ENCODE assay signal across 8 cellular contexts in genomic region chr17:1627219-1627986, GRCh38. TPM values are rescaled to one million over a fixed set of nuclear protein-coding genes. Genes with fewer than 3 reads are reported as not detected.
DNase-seq lines count a peak whose midpoint lies in the region; ATAC-seq and TF ChIP-seq lines count a peak whose summit lies in the region.

No MANE protein-coding gene starts in this region.

- H2BK120ac ChIP-seq in H9 (ENCODE audit: low read depth, low read length, poor library complexity, severe bottlenecking) = no peak overlapping the region

- no peaks in the 10 kb centered on the region for H4K20me1 ChIP-seq in H9 (ENCODE audit: control insufficient read depth, insufficient read depth, insufficient read length)

- peak overlapping the region in 1 of 3 experiments; percentile 89; a peak in 1 of 7 replicates for H3K27ac Mint-ChIP-seq in H9
- no peak overlapping the region for H3K27ac Mint-ChIP-seq in WTC11

- H3K4me3 ChIP-seq in heart right ventricle = peak overlapping the region; percentile 73 to 93 (median 80)

- no peak overlapping the region for H2AK5ac ChIP-seq in H9 (ENCODE audit: insufficient read length, low read length)

- TF ChIP-seq CTCF in H9 (conservative IDR thresholded peaks at IDR 0.05) = no peak
- no peak for TF ChIP-seq CTCF in WTC11 (IDR thresholded peaks at IDR 0.05)
- TF ChIP-seq CTCF in heart right ventricle (IDR thresholded peaks at IDR 0.05) = no peak

- H3K27me3 ChIP-seq in H9 (ENCODE audit: insufficient read depth, low read length) (no peaks in the 10 kb centered on the region), heart right ventricle (no peaks in the 10 kb centered on the region)

- H3K4me1 ChIP-seq in H9 (ENCODE audit: insufficient read depth, low read length) (no peaks in the 10 kb centered on the region; the same call in 1 of the 2 replicates), heart right ventricle (peaks cover 3 to 54% (median 21%) of the 10 kb centered on the region in 9 donors)

- no peak overlapping the region for H3T11ph ChIP-seq in H9 (ENCODE audit: low read length)

- CTCF ChIA-PET in WTC11 (lab: Charles Lee) = interaction anchor here (0.5 to 8.7 kb wide), 7 partner anchors 12 to 371 kb away, joined by 3 to 240 read pairs (median 40); partner anchors contain the start of genes RILP and SCARF1

- H3K79me2 ChIP-seq in H9 (ENCODE audit: insufficient read depth, low read length) = no peaks in the 10 kb centered on the region

- H3K27me3 Mint-ChIP-seq in H9 (ENCODE audit: low read depth) (peaks cover 10% of the 10 kb centered on the region), WTC11 (ENCODE audit: low read depth) (peaks cover 19% of the 10 kb centered on the region)

- no peak overlapping the region for H3K27ac ChIP-seq in H9 (ENCODE audit: insufficient read length, low read depth, low read length)
- H3K27ac ChIP-seq in heart right ventricle = peak overlapping the region in 9 of 10 donors; percentile 68 to 97 (median 92)

- H3K36me3 Mint-ChIP-seq in H9 (ENCODE audit: insufficient read depth in 1 of 3, low read depth in 3 of 3) = peaks cover 0 to 5% (median 0%) of the 10 kb centered on the region in 3 experiments; a peak in 5 of 7 replicates
- no peaks in the 10 kb centered on the region for H3K36me3 Mint-ChIP-seq in WTC11

- peak; percentile 63 for DNase-seq in AG20443 (ENCODE audit: low spot score)
- peak; percentile 60 for DNase-seq in H9
- peak; percentile 46 for DNase-seq in WTC11 (ENCODE audit: low spot score)
- DNase-seq in heart right ventricle = no peak
- no peak for DNase-seq in sciatic nerve (ENCODE audit: low spot score)
- DNase-seq in NCI-H1694 (lab: John Stamatoyannopoulos, UW) = no peak
- DNase-seq in hepatic stellate cell (ENCODE audit: low spot score) = no peak

- POLR2A ChIA-PET in WTC11 (lab: Charles Lee) = interaction anchor here (0.5 to 3.1 kb wide), 5 partner anchors 12 to 60 kb away, joined by 3 to 12 read pairs (median 6); partner anchors contain the start of gene RILP

- no peaks in the 10 kb centered on the region for H3K9me3 ChIP-seq in H9 (ENCODE audit: control insufficient read depth, low read depth, low read length)
- H3K9me3 ChIP-seq in heart right ventricle = no peaks in the 10 kb centered on the region

- H2BK20ac ChIP-seq in H9 (ENCODE audit: low read depth, low read length, poor library complexity, severe bottlenecking) = no peak overlapping the region

- intact Hi-C loops in heart right ventricle (cut with DNase I) (loop anchor here in 3 of 10 donors (5.0 kb wide), 3 partner anchors 35 to 55 kb away; no protein-coding TSS in a partner anchor), sciatic nerve (cut with DNase I) (loop anchor here (5.0 kb wide), 1 partner anchor 50 kb away; no protein-coding TSS in a partner anchor)

- peak; percentile 9 for ATAC-seq in WTC11
- peak in 1 of 8 donors; percentile 21 for ATAC-seq in heart right ventricle
- peak; percentile 4 for ATAC-seq in sciatic nerve
- ATAC-seq in GM18861 (IDR thresholded peaks at IDR 0.05; ENCODE audit: unreplicated experiment) = no peak

- peak overlapping the region; percentile 72 for H3K4me2 ChIP-seq in H9 (ENCODE audit: insufficient read depth, insufficient read length, low read length)

- no peak overlapping the region for H4K91ac ChIP-seq in H9 (ENCODE audit: insufficient read length, low read depth, low read length)

- H3K4ac ChIP-seq in H9 (ENCODE audit: low read depth, low read length) = no peak overlapping the region

- H3K23ac ChIP-seq in H9 (ENCODE audit: insufficient read length, low read depth, low read length) = no peak overlapping the region

- no peak overlapping the region for H2AFZ ChIP-seq in H9 (ENCODE audit: low read length)

- no peak overlapping the region for H3K9ac ChIP-seq in H9 (ENCODE audit: extremely low read depth, insufficient read length, low read length)

- H3K56ac ChIP-seq in H9 (ENCODE audit: insufficient read length, low read depth, low read length) = no peak overlapping the region

- H2BK12ac ChIP-seq in H9 (ENCODE audit: insufficient read length, low read depth, low read length) = no peak overlapping the region

- H3K4me3 Mint-ChIP-seq in H9 = peak overlapping the region; percentile 54 to 79
- H3K4me3 Mint-ChIP-seq in WTC11 = peak overlapping the region; percentile 62

- no peak overlapping the region for H3K18ac ChIP-seq in H9 (ENCODE audit: insufficient read length, low read depth, low read length)

- H4K5ac ChIP-seq in H9 (ENCODE audit: insufficient read length, low read depth, low read length) = no peak overlapping the region

- H3K4me1 Mint-ChIP-seq in H9 (peaks cover 24 to 28% of the 10 kb centered on the region in 2 experiments), WTC11 (peaks cover 25% of the 10 kb centered on the region)

- peaks cover 0 to 19% (median 0%) of the 10 kb centered on the region in 9 donors for H3K36me3 ChIP-seq in heart right ventricle

- no peak overlapping the region for H4K8ac ChIP-seq in H9 (replicated peaks; ENCODE audit: insufficient read length, low read depth, low read length)

- H3K23me2 ChIP-seq in H9 (ENCODE audit: insufficient read length, low read depth, low read length, poor library complexity, severe bottlenecking) = peaks cover 17% of the 10 kb centered on the region

- WGBS in H9 (ENCODE audit: extremely low coverage, insufficient read length, low lambda C conversion rate) = no CpG with 5 or more reads among the region's 39 CpGs
- WGBS in heart right ventricle, 2 donors = 25 to 26% methylated on average over 39 of the region's 39 CpGs

- no peak overlapping the region for H2BK5ac ChIP-seq in H9 (ENCODE audit: insufficient read length, low read length)

- no peak overlapping the region for H2BK15ac ChIP-seq in H9 (ENCODE audit: low read depth, low read length)

- H3K79me1 ChIP-seq in H9 (ENCODE audit: insufficient read depth, low read depth, low read length, poor library complexity, severe bottlenecking) = no peaks in the 10 kb centered on the region

- no peak overlapping the region for H3K14ac ChIP-seq in H9 (ENCODE audit: insufficient read depth, low read length)

- H3K9me3 Mint-ChIP-seq in H9 = no peaks in the 10 kb centered on the region; a peak in 2 of 5 replicates
- no peaks in the 10 kb centered on the region for H3K9me3 Mint-ChIP-seq in WTC11

TF ChIP-seq in WTC11, 78 proteins besides CTCF, POLR2A, EP300 and RAD21 (continues in another document):
- TF ChIP-seq ARID4B (CRISPR knock-in tag; IDR thresholded peaks at IDR 0.05; ENCODE audit: borderline replicate concordance) = no peak
- TF ChIP-seq ELF4 (CRISPR knock-in tag; IDR thresholded peaks at IDR 0.05; ENCODE audit: low read depth) = no peak
- no peak for TF ChIP-seq EMX1 (CRISPR knock-in tag; IDR thresholded peaks at IDR 0.05)
- TF ChIP-seq ZNF396 (CRISPR knock-in tag; IDR thresholded peaks at IDR 0.05; ENCODE audit: borderline replicate concordance) = no peak
- TF ChIP-seq ZNF232 (CRISPR knock-in tag; IDR thresholded peaks at IDR 0.05) = no peak

RNA-seq across cellular contexts. Expression of gene SLC43A2, which starts 1.2 kb away (rescaled TPM):
- total RNA-seq in H9 (2021) (11.8 and 12.9 TPM in 2 replicates), WTC11 (2021) (10.3 to 11.6 TPM (median 11.0 TPM) in 3 replicates), heart right ventricle (10 to 100 TPM in 1 of 10 donors, 1 to 10 TPM in 9; 4.1 to 16.4 (median 7.0) TPM), sciatic nerve (30.8 TPM)
- polyA plus RNA-seq in heart right ventricle = 1 to 10 TPM; 1.6 to 3.9 TPM

RNA-seq across cellular contexts. Expression of gene SCARF1, which starts 18.1 kb away (rescaled TPM):
- total RNA-seq in H9 (2021) = 2.1 and 2.4 TPM in 2 replicates
- 3.7 to 5.4 TPM (median 4.9 TPM) in 3 replicates for total RNA-seq in WTC11 (2021)
- 10 to 100 TPM in 7 of 10 donors, 1 to 10 TPM in 3; 7.6 to 18.8 (median 13.2) TPM for total RNA-seq in heart right ventricle
- 10 to 100 TPM; 10.2 to 22.6 TPM for polyA plus RNA-seq in heart right ventricle
- total RNA-seq in sciatic nerve = 25.2 TPM

RNA-seq across cellular contexts. Expression of gene RILP, which starts 22.3 kb away (rescaled TPM):
- total RNA-seq in H9 (2021) = 5.4 and 6.0 TPM in 2 replicates
- 10.2 to 13.8 TPM (median 11.7 TPM) in 3 replicates for total RNA-seq in WTC11 (2021)
- 10 to 100 TPM; 54.0 to 87.8 (median 63.2) TPM for total RNA-seq in heart right ventricle
- 100 to 1,000 TPM in 1 of 2 donors, 10 to 100 TPM in 1; 47.5 to 152 TPM for polyA plus RNA-seq in heart right ventricle
- total RNA-seq in sciatic nerve = 15.4 TPM

RNA-seq across cellular contexts. Expression of gene PRPF8, which starts 57.3 kb away (rescaled TPM):
- total RNA-seq in H9 (2021) (402 and 408 TPM in 2 replicates), WTC11 (2021) (323 to 388 TPM (median 328 TPM) in 3 replicates), heart right ventricle (100 to 1,000 TPM; 137 to 205 (median 179) TPM), sciatic nerve (285 TPM)
- 100 to 1,000 TPM in 1 of 2 donors, 10 to 100 TPM in 1; 79.1 to 107 TPM for polyA plus RNA-seq in heart right ventricle

Comparison
In these comparisons a context has a peak if more than half of its experiments do, and no peak if none do; other contexts are left out.
1. DNase-seq: peak in AG20443 (single experiment), H9 (single experiment) and WTC11 (single experiment); none in heart right ventricle (0 of 2), sciatic nerve (single experiment), NCI-H1694 (single experiment) and hepatic stellate cell (single experiment).